ENCODE assay signal across 21 cellular contexts in genomic region chr2:237631029-237631785, GRCh38. TPM values are rescaled to one million over a fixed set of nuclear protein-coding genes. Genes with fewer than 3 reads are reported as not detected.
DNase-seq lines count a peak whose midpoint lies in the region; ATAC-seq, FAIRE-seq and TF ChIP-seq lines count a peak whose summit lies in the region.
"Had no signal": no experiment of that assay in that cellular context is flagged by ENCODE, and none has a peak within 500 bp of the region (broad histone marks: within the 10 kb centered on the region; RNA-seq: fewer than 3 reads in every experiment).

No MANE protein-coding gene starts in this region.

- POLR2A ChIA-PET in GM12878 (lab: Charles Lee): no interaction called here

- no peaks in the 10 kb centered on the region for H3K36me3 ChIP-seq in left ventricle myocardium inferior
- H3K36me3 ChIP-seq in GM12878 (ENCODE audit: control insufficient read depth in 2 of 2, insufficient read depth in 2 of 2, low read length in 1 of 2): no peaks in the 10 kb centered on the region
- no peaks in the 10 kb centered on the region for H3K36me3 ChIP-seq in upper lobe of right lung
- H3K36me3 ChIP-seq: sigmoid colon had no signal

- peak overlapping the region in 2 of 3 experiments; percentile 56 to 73 for H3K27ac Mint-ChIP-seq in nephron
- H3K27ac Mint-ChIP-seq: activated CD4-positive, alpha-beta T cell treated with anti-CD3 and anti-CD28 coated beads, Interleukin-2, amount 10 ng/mL, durations not matched to agents 7 days and 5 days had no signal

- in situ Hi-C loops in GM12878 (cut with MboI): no loop called here

- H3K27me3 ChIP-seq in left ventricle myocardium inferior (ENCODE audit: low read depth): no peaks in the 10 kb centered on the region
- peaks cover 4 to 9% of the 10 kb centered on the region in 2 experiments; a peak in 3 of 4 replicates for H3K27me3 ChIP-seq in GM12878 (replicated peaks in 1 of 2; ENCODE audit: control insufficient read depth in 2 of 2, insufficient read depth in 2 of 2, low read length in 1 of 2)
- H3K27me3 ChIP-seq in upper lobe of right lung: no peaks in the 10 kb centered on the region
- H3K27me3 ChIP-seq: sigmoid colon, upper lobe of left lung had no signal

- SMC1A ChIA-PET in GM12878 (lab: Charles Lee; ENCODE audit: uncharacterized antibody, unreplicated experiment): no interaction called here

- H4K20me1 ChIP-seq in GM12878 (ENCODE audit: control insufficient read depth, insufficient read depth): no peaks in the 10 kb centered on the region

- no peak for TF ChIP-seq EP300 in GM12878 (IDR thresholded peaks at IDR 0.05; ENCODE audit: borderline replicate concordance in 1 of 2, control insufficient read depth in 1 of 2, low read depth in 2 of 2, low read length in 2 of 2)

- no peak overlapping the region for H3K4me2 ChIP-seq in GM12878 (ENCODE audit: control insufficient read depth, insufficient read depth)
- H3K4me2 ChIP-seq: KMS-11 had no signal

- H3K4me1 ChIP-seq in left ventricle myocardium inferior (peaks cover 77% of the 10 kb centered on the region), GM12878 (ENCODE audit: control insufficient read depth, insufficient read depth, low read length) (no peaks in the 10 kb centered on the region), upper lobe of right lung (peaks cover 21% of the 10 kb centered on the region)

- H3K9me3 ChIP-seq in left ventricle myocardium inferior (replicated peaks): peaks cover 11% of the 10 kb centered on the region
- no peaks in the 10 kb centered on the region for H3K9me3 ChIP-seq in GM12878 (replicated peaks; ENCODE audit: control insufficient read depth, insufficient read depth, low read length)
- H3K9me3 ChIP-seq in upper lobe of right lung: no peaks in the 10 kb centered on the region
- H3K9me3 ChIP-seq: lower lobe of right lung, upper lobe of left lung had no signal

- RAD21 ChIA-PET in GM12878 (lab: Charles Lee; ENCODE audit: unreplicated experiment): no interaction called here

- 0 out of 3 replicates have a peak, but pooled peaks have one; percentile 20 for ATAC-seq in GM12878
- no peak for ATAC-seq in upper lobe of right lung
- no peak for ATAC-seq in HG03025 (IDR thresholded peaks at IDR 0.05; ENCODE audit: low FRiP score, unreplicated experiment)
- ATAC-seq: lower lobe of right lung had no signal

- peaks cover 15% of the 10 kb centered on the region for H3K9me3 Mint-ChIP-seq in nephron

- CTCF ChIA-PET in GM12878 (lab: Yijun Ruan, JAX): no interaction called here

- peaks cover 57% of the 10 kb centered on the region for H3K4me1 Mint-ChIP-seq in nephron

- no peak overlapping the region for H2AFZ ChIP-seq in GM12878 (ENCODE audit: control insufficient read depth, low read depth, low read length)

- H3K36me3 Mint-ChIP-seq in nephron (ENCODE audit: low read depth): peaks cover 41% of the 10 kb centered on the region

- intact Hi-C loops in left ventricle myocardium inferior (cut with micrococcal nuclease): no loop called here
- intact Hi-C loops in cardiac septum (cut with DNase I): no loop called here
- intact Hi-C loops in GM12878 (cut with micrococcal nuclease; ENCODE audit: unreplicated experiment): no loop called here
- intact Hi-C loops in upper lobe of right lung (cut with DNase I): no loop called here

- H3K9ac ChIP-seq in GM12878 (ENCODE audit: control insufficient read depth, insufficient read depth, low read length): no peak overlapping the region
- H3K9ac ChIP-seq: KMS-11 had no signal

- WGBS in GM12878 (ENCODE audit: insufficient coverage, insufficient replicate concordance, low lambda C conversion rate, missing lambda C conversion rate): 32% methylated on average over 14 of the region's 14 CpGs

- TF ChIP-seq CTCF in left ventricle myocardium inferior (IDR thresholded peaks at IDR 0.05; ENCODE audit: borderline replicate concordance) (no peak), GM12878 (IDR thresholded peaks at IDR 0.05 in 2 of 3, conservative IDR thresholded peaks at IDR 0.05 in 1 of 3; ENCODE audit: control insufficient read depth in 2 of 3, extremely low read depth in 1 of 3, insufficient read depth in 1 of 3, low read depth in 3 of 3, low read length in 3 of 3) (no peak), nephron (IDR thresholded peaks at IDR 0.05; ENCODE audit: unreplicated experiment in 3 of 3) (no peak), upper lobe of right lung (IDR thresholded peaks at IDR 0.05) (no peak)

- FAIRE-seq in GM12878 (lab: Jason Lieb, UNC): no peak
- FAIRE-seq: A204.1, GM12892 had no signal

- H3K79me2 ChIP-seq in GM12878 (ENCODE audit: control insufficient read depth, insufficient read depth, low read length): no peaks in the 10 kb centered on the region

- H3K27ac ChIP-seq in left ventricle myocardium inferior (replicated peaks): peak overlapping the region; percentile 92
- no peak overlapping the region for H3K27ac ChIP-seq in GM12878 (ENCODE audit: control insufficient read depth, insufficient read depth)
- no peak overlapping the region for H3K27ac ChIP-seq in upper lobe of right lung
- H3K27ac ChIP-seq: KMS-11, lower lobe of right lung, sigmoid colon, upper lobe of left lung had no signal

- TF ChIP-seq POLR2A in GM12878 (IDR thresholded peaks at IDR 0.05; ENCODE audit: low read depth, low read length): no peak

- H3K27me3 Mint-ChIP-seq in nephron (ENCODE audit: low read depth): peaks cover 17% of the 10 kb centered on the region

- DNase-seq in left ventricle myocardium inferior (no peak), cardiac septum (ENCODE audit: low spot score) (no peak), GM12878 (ENCODE audit: low read depth, low spot score) (no peak), upper lobe of right lung (peak; percentile 37), germinal center (ENCODE audit: low spot score) (no peak)
- no peak for DNase-seq in stimulated activated CD4-positive, alpha-beta T cell treated with anti-CD3 and anti-CD28 coated beads, Interleukin-1b, Interleukin-23, amount 100 ng/mL, for 48 hours
- DNase-seq: activated CD4-positive, alpha-beta T cell treated with anti-CD3 and anti-CD28 coated beads, Interleukin-2, amount 10 ng/mL, durations not matched to agents 7 days and 5 days; activated naive CD4-positive, alpha-beta T cell treated with anti-CD3 and anti-CD28 coated beads, Interleukin-2, amount 50 U/mL, for 16 hours; effector CD4-positive, alpha-beta T cell; lower lobe of right lung; NCI-H1436; NCI-H2227 treated with DMSO at 0.1 percent for 48 hours; sigmoid colon; stimulated activated CD4-positive, alpha-beta T cell treated with anti-CD3 and anti-CD28 coated beads, Interleukin-4, amount 100 ng/mL, for 1 hour had no signal

- TF ChIP-seq RAD21 in GM12878 (IDR thresholded peaks at IDR 0.05; ENCODE audit: insufficient read depth, low read depth, low read length): no peak

- H3K4me3 Mint-ChIP-seq in nephron: peak overlapping the region in 2 of 3 experiments; percentile 42 to 70
- H3K4me3 Mint-ChIP-seq: activated CD4-positive, alpha-beta T cell treated with anti-CD3 and anti-CD28 coated beads, Interleukin-2, amount 10 ng/mL, durations not matched to agents 7 days and 5 days had no signal

- H3K4me3 ChIP-seq in left ventricle myocardium inferior: peak overlapping the region; percentile 80
- no peak overlapping the region for H3K4me3 ChIP-seq in GM12878
- H3K4me3 ChIP-seq in upper lobe of right lung: no peak overlapping the region
- H3K4me3 ChIP-seq: lower lobe of right lung, sigmoid colon, upper lobe of left lung had no signal

- no TSS peak for BruUV-seq in GM12878 (replicated peaks; lab: Mats Ljungman, UMichigan)

TF ChIP-seq in GM12878, 131 proteins besides CTCF, POLR2A, EP300 and RAD21 (continues in another document):
- no peak for TF ChIP-seq POU2F2 (IDR thresholded peaks at IDR 0.05; ENCODE audit: borderline replicate concordance, low read depth, low read length)

RNA-seq across cellular contexts. Expression of gene LRRFIP1, which starts 3.8 kb away (rescaled TPM):
- total RNA-seq in left ventricle myocardium inferior (97.1 TPM), cardiac septum (157 TPM), GM12878 (2014; rRNA removed) (53.5 and 53.9 TPM in 2 replicates), GM12878 (2014; rRNA removed; fragmentation: Illumina TruSeq; extraction: Trizol) (77.6 and 83.3 TPM in 2 replicates), GM12878 (2021) (71.5 and 81.6 TPM in 2 replicates), upper lobe of right lung (178 TPM)
- total RNA-seq in GM12878 (2013; cell fraction: nucleolus; rRNA removed): 276 and 277 TPM in 2 replicates
- polyA plus RNA-seq in GM12878 (2011; ENCODE audit: low read depth): 42.0 TPM
- polyA plus RNA-seq in GM12878 (2011; rRNA removed) (71.0 and 94.9 TPM in 2 replicates), GM12878 (2014; fragmentation: Illumina TruSeq; extraction: Trizol) (107 and 130 TPM in 2 replicates), GM12878 (2014; fragmentation: Nextera tagmentation; extraction: Ambion mirVana) (10 to 100 TPM; 36.2 to 36.3 TPM), GM12878 (2014; rRNA removed) (60.4 and 70.5 TPM in 2 replicates), GM12878 (2016; fragmentation: Nextera tagmentation; extraction: Ambion mirVana) (100 to 1,000 TPM in 1 of 2 experiments, 10 to 100 TPM in 1; 99.2 to 120 TPM)
- polyA plus RNA-seq in GM12878 (2011; cell fraction: cytosol; rRNA removed): 30.9 and 31.0 TPM in 2 replicates
- 58.1 and 76.6 TPM in 2 replicates for polyA plus RNA-seq in GM12878 (2011; cell fraction: nucleus; rRNA removed)
- polyA plus RNA-seq in GM12878 (2012): 57.8 and 71.6 TPM in 2 replicates
- polyA minus RNA-seq in GM12878 (2011; rRNA and poly(A)+ RNA removed): 64.4 and 88.7 TPM in 2 replicates
- polyA minus RNA-seq in GM12878 (2011; cell fraction: cytosol; rRNA and poly(A)+ RNA removed): 23.0 and 28.2 TPM in 2 replicates
- 39.4 and 68.2 TPM in 2 replicates for polyA minus RNA-seq in GM12878 (2011; cell fraction: nucleus; rRNA and poly(A)+ RNA removed)

RNA-seq across cellular contexts. Expression of gene RAB17, which starts 40.7 kb away (rescaled TPM):
- total RNA-seq in left ventricle myocardium inferior: 4.5 TPM
- total RNA-seq in cardiac septum: 3.5 TPM
- 39.3 and 39.9 TPM in 2 replicates for total RNA-seq in GM12878 (2013; cell fraction: nucleolus; rRNA removed)
- 0.11 and 0.17 TPM in 2 replicates for total RNA-seq in GM12878 (2014; rRNA removed)
- 0.09 and 0.23 TPM in 2 replicates for total RNA-seq in GM12878 (2014; rRNA removed; fragmentation: Illumina TruSeq; extraction: Trizol)
- 1.1 TPM in 2 replicates for total RNA-seq in GM12878 (2021)
- 0.77 TPM for polyA plus RNA-seq in GM12878 (2011; ENCODE audit: low read depth)
- polyA plus RNA-seq in GM12878 (2011; rRNA removed): 0.42 and 1.2 TPM in 2 replicates
- polyA plus RNA-seq in GM12878 (2011; cell fraction: cytosol; rRNA removed): 0.70 and 0.79 TPM in 2 replicates
- 2.4 and 3.8 TPM in 2 replicates for polyA plus RNA-seq in GM12878 (2011; cell fraction: nucleus; rRNA removed)
- polyA plus RNA-seq in GM12878 (2012): 1.1 and 1.6 TPM in 2 replicates
- polyA plus RNA-seq in GM12878 (2014; fragmentation: Illumina TruSeq; extraction: Trizol): 0.28 and 0.87 TPM in 2 replicates
- polyA plus RNA-seq in GM12878 (2014; fragmentation: Nextera tagmentation; extraction: Ambion mirVana): under 1 TPM in 1 of 2 experiments, not detected in 1; 0.07 TPM
- 0.56 and 1.4 TPM in 2 replicates for polyA plus RNA-seq in GM12878 (2014; rRNA removed)
- not detected for polyA plus RNA-seq in GM12878 (2016; fragmentation: Nextera tagmentation; extraction: Ambion mirVana)
- polyA minus RNA-seq in GM12878 (2011; rRNA and poly(A)+ RNA removed): 0.88 and 0.98 TPM in 2 replicates
- 0.52 and 1.6 TPM in 2 replicates for polyA minus RNA-seq in GM12878 (2011; cell fraction: cytosol; rRNA and poly(A)+ RNA removed)
- polyA minus RNA-seq in GM12878 (2011; cell fraction: nucleus; rRNA and poly(A)+ RNA removed): 0.24 and 1.1 TPM in 2 replicates
- total RNA-seq in upper lobe of right lung: 50.9 TPM
- total RNA-seq: activated CD4-positive, alpha-beta T cell treated with anti-CD3 and anti-CD28 coated beads, Interleukin-2, amount 10 ng/mL, durations not matched to agents 7 days and 5 days had no signal
- polyA plus RNA-seq: neural cell had no signal
